Comparison of ENCODE assay signal across 11 cellular contexts in the genomic region with DNA sequence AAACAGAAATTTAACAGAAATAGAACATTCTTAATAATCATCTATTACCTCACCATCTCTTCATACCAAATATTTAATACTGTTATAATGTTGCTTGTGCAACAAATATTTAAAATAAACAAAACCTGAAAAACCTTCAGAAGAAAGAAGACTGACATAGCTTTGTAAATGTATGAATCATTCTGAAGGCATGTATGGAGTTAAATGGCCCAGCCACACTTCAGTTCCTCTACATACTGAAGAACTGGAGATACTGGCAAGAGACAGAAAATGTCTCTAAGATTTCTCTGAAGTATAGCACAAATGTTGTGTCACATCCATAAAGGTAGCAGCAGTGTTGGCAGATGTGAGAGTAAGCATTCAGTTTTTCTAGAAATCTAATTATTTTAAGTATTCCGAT.
"Had no signal": no experiment of that assay in that cellular context is flagged by ENCODE, and none has a peak within 500 bp of the region (broad histone marks: within the 10 kb centered on the region; RNA-seq: fewer than 3 reads in every experiment).

No MANE protein-coding gene starts in this region.

- H3K79me2 ChIP-seq: parathyroid adenoma had no signal

- H2AFZ ChIP-seq: neural progenitor cell, parathyroid adenoma had no signal

- H3K9me3 ChIP-seq: testis had no signal

- H3K27me3 ChIP-seq: heart right ventricle, neural progenitor cell, testis had no signal

- H3K36me3 ChIP-seq: heart right ventricle, neural progenitor cell had no signal

- DNase-seq: activated CD4-positive, alpha-beta memory T cell treated with anti-CD3 and anti-CD28 coated beads, Interleukin-2, amount 10 ng/mL, durations not matched to agents 7 days and 5 days; activated gamma-delta T cell treated with Interleukin-2 at 50 U/mL for 16 hours; activated naive CD8-positive, alpha-beta T cell treated with anti-CD3 and anti-CD28 coated beads for 36 hours; activated T-cell treated with anti-CD3 and anti-CD28 coated beads, Interleukin-2, amount 50 U/mL, for 72 hours; heart right ventricle; retina; stimulated activated CD4-positive, alpha-beta T cell treated with anti-CD3 and anti-CD28 coated beads, Interleukin-4, amount 100 ng/mL, for 4 hours; stimulated activated naive CD8-positive, alpha-beta T cell treated with anti-CD3 and anti-CD28 coated beads, Interleukin-15, amount 100 ng/mL, for 72 hours; testis had no signal

- H3K27ac ChIP-seq: heart right ventricle, neural progenitor cell, parathyroid adenoma, testis had no signal

- H3K4me2 ChIP-seq: neural progenitor cell had no signal

- H3K4me3 ChIP-seq: heart right ventricle, neural progenitor cell, testis had no signal

- ATAC-seq: activated T-cell treated with anti-CD3 and anti-CD28 coated beads, Interleukin-2, amount 50 U/mL, for 72 hours; heart right ventricle; stimulated activated naive CD8-positive, alpha-beta T cell treated with anti-CD3 and anti-CD28 coated beads, Interleukin-15, amount 100 ng/mL, for 72 hours had no signal

- H3K9ac ChIP-seq: neural progenitor cell, parathyroid adenoma had no signal

- H3K4me1 ChIP-seq: heart right ventricle, neural progenitor cell, parathyroid adenoma, testis had no signal
